In genomic region chr2:124316133-124316532, GRCh38 we compare ENCODE assay signal across 1 cellular context.
TF ChIP-seq lines count a peak whose summit lies in the region.

No MANE protein-coding gene starts in this region.

TF ChIP-seq in SK-N-SH, 30 proteins besides CTCF, POLR2A, EP300 and RAD21 (continued from another document):
- no peak for TF ChIP-seq RFX5 (IDR thresholded peaks at IDR 0.05; ENCODE audit: low read length)
- TF ChIP-seq SIN3A (IDR thresholded peaks at IDR 0.05; ENCODE audit: borderline replicate concordance, low read depth, low read length) = no peak
- TF ChIP-seq, protein P1, sequence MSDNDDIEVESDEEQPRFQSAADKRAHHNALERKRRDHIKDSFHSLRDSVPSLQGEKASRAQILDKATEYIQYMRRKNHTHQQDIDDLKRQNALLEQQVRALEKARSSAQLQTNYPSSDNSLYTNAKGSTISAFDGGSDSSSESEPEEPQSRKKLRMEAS (IDR thresholded peaks at IDR 0.05; ENCODE audit: low read depth) = no peak
